8 cellular contexts compared by ENCODE assay signal in genomic region chr19:29212614-29213573, GRCh38. TPM values are rescaled to one million over a fixed set of nuclear protein-coding genes. Genes with fewer than 3 reads are reported as not detected.
A peak's percentile ranks its signal among the peaks of the same experiment; 100 is the strongest.
DNase-seq lines count a peak whose midpoint lies in the region; ATAC-seq and TF ChIP-seq lines count a peak whose summit lies in the region.

UQCRFS1 (minus strand) TSS chr19:29213151; CDS start chr19:29213118, 33 bp downstream.

- H3K27ac Mint-ChIP-seq in T-cell, result peak within 1 kb of the TSS; percentile 92 to 94

- TF ChIP-seq POLR2A in tibial nerve (IDR thresholded peaks at IDR 0.05), result peak; percentile 83 to 85

- peaks cover 0 to 4% (median 3%) of the 10 kb centered on the region in 3 donors for H3K9me3 Mint-ChIP-seq in T-cell

- H3K14ac ChIP-seq in trophoblast cell (ENCODE audit: low read length), result peak within 1 kb of the TSS; percentile 92

- H3K4me2 ChIP-seq in trophoblast cell (ENCODE audit: low read length), result peak within 1 kb of the TSS; percentile 84

- peaks cover 7 to 12% of the 10 kb centered on the region in 2 donors for H3K27me3 Mint-ChIP-seq in T-cell

- H2BK5ac ChIP-seq in trophoblast cell (ENCODE audit: low read depth, low read length, poor library complexity), result peak within 1 kb of the TSS; percentile 46

- H3K4me1 Mint-ChIP-seq in T-cell, result peaks cover 46 to 49% (median 49%) of the 10 kb centered on the region in 3 donors

- H3K4me3 ChIP-seq in trophoblast cell (ENCODE audit: low read depth, low read length) (peak within 1 kb of the TSS; percentile 94), tibial nerve (peak within 1 kb of the TSS; percentile 69 to 100 (median 88))

- in situ Hi-C loops in GM13977 (cut with MboI; ENCODE audit: low pct_unique_long_range_greater_than_20kb, low sequenced_read_pairs, unreplicated experiment), result no loop called here

- H2AFZ ChIP-seq in trophoblast cell (ENCODE audit: insufficient read depth, low read length, poor library complexity), result peak within 1 kb of the TSS; percentile 72

- peak within 1 kb of the TSS; percentile 98 for H3K9ac ChIP-seq in trophoblast cell (ENCODE audit: low read length)

- no peaks in the 10 kb centered on the region for H3K9me3 ChIP-seq in trophoblast cell (ENCODE audit: insufficient read depth, low read depth, low read length)
- no peaks in the 10 kb centered on the region for H3K9me3 ChIP-seq in tibial nerve

- intact Hi-C loops in cardiac septum (cut with DNase I), result loop anchor here (10.0 kb wide), 1 partner anchor 392 kb away; the partner anchor contains the start of gene POP4

- DNase-seq in GM13977 (ENCODE audit: low spot score), result peak; percentile 95
- peak; percentile 98 for DNase-seq in NCI-H146 (lab: John Stamatoyannopoulos, UW)
- peak; percentile 87 to 96 (median 93) for DNase-seq in T-cell
- peak; percentile 97 for DNase-seq in cardiac septum (ENCODE audit: low spot score)
- DNase-seq in trophoblast cell, result peak; percentile 96 to 98
- DNase-seq in tibial nerve (ENCODE audit: low spot score in 2 of 2), result peak; percentile 83 to 85

- H3K4me1 ChIP-seq in trophoblast cell (ENCODE audit: control insufficient read depth in 1 of 2, insufficient read depth in 2 of 2, low read length in 2 of 2) (peaks cover 3 to 8% of the 10 kb centered on the region in 2 experiments), tibial nerve (peaks cover 0 to 38% (median 17%) of the 10 kb centered on the region in 4 donors)

- ATAC-seq in HG02870 (IDR thresholded peaks at IDR 0.05; ENCODE audit: unreplicated experiment) (peak; percentile 93), T-cell (replicated peaks in 1 of 4) (peak; percentile 96 to 97 (median 97))

- H3K79me2 ChIP-seq in trophoblast cell (ENCODE audit: control insufficient read depth, insufficient read depth, low read length, poor library complexity), result peaks cover 13% of the 10 kb centered on the region

- H2AK5ac ChIP-seq in trophoblast cell (ENCODE audit: low read length), result peak within 1 kb of the TSS; percentile 87

- peak within 1 kb of the TSS; percentile 94 for H4K8ac ChIP-seq in trophoblast cell (ENCODE audit: low read depth, low read length)

- 1% methylated on average over 67 to 92 of the region's 96 CpGs for WGBS in adipose tissue, 3 donors
- WGBS in trophoblast cell (ENCODE audit: extremely low coverage, insufficient coverage, insufficient read length), result no CpG with 5 or more reads among the region's 96 CpGs
- 1% methylated on average over 48 to 51 of the region's 96 CpGs for WGBS in tibial nerve, 2 donors

- TF ChIP-seq CTCF in GM13977 (IDR thresholded peaks at IDR 0.05; ENCODE audit: extremely low read depth, insufficient read depth, missing control alignments) (no peak), tibial nerve (IDR thresholded peaks at IDR 0.05) (peak in 1 of 5 experiments; percentile 21)

- H3K27ac ChIP-seq in adipose tissue (ENCODE audit: low read depth, low read length) (peak within 1 kb of the TSS; percentile 35), trophoblast cell (ENCODE audit: low read depth, low read length) (peak within 1 kb of the TSS; percentile 52), tibial nerve (peak within 1 kb of the TSS; percentile 76 to 97 (median 94))

- peak within 1 kb of the TSS; percentile 89 for H2BK120ac ChIP-seq in trophoblast cell (ENCODE audit: insufficient read depth, low read length, poor library complexity)

- peak within 1 kb of the TSS; percentile 77 for H3K18ac ChIP-seq in trophoblast cell (ENCODE audit: low read length)

- H3K79me1 ChIP-seq in trophoblast cell (ENCODE audit: low read length), result peaks cover 4% of the 10 kb centered on the region

- H4K91ac ChIP-seq in trophoblast cell (ENCODE audit: low read depth, low read length), result peak within 1 kb of the TSS; percentile 87

- peaks cover 23% of the 10 kb centered on the region for H3K36me3 Mint-ChIP-seq in T-cell

- peak within 1 kb of the TSS; percentile 93 to 97 (median 95) for H3K4me3 Mint-ChIP-seq in T-cell

- H3K4ac ChIP-seq in trophoblast cell (ENCODE audit: low read depth, low read length), result peak within 1 kb of the TSS; percentile 100

- peak within 1 kb of the TSS; percentile 94 for H4K12ac ChIP-seq in trophoblast cell (ENCODE audit: low read depth, low read length)

- peak; percentile 83 to 93 for TF ChIP-seq EP300 in tibial nerve (IDR thresholded peaks at IDR 0.05)

- no peak within 1 kb of the TSS for H2BK12ac ChIP-seq in trophoblast cell (ENCODE audit: low read length)

- H3K36me3 ChIP-seq in trophoblast cell (ENCODE audit: control insufficient read depth in 1 of 2, insufficient read depth in 2 of 2, low read length in 2 of 2) (no peaks in the 10 kb centered on the region), tibial nerve (peaks cover 0 to 2% (median 0%) of the 10 kb centered on the region in 3 donors)

- H3K27me3 ChIP-seq in trophoblast cell (ENCODE audit: insufficient read depth, low read length) (no peaks in the 10 kb centered on the region), tibial nerve (no peaks in the 10 kb centered on the region)

- CTCF ChIA-PET in T-cell (lab: Charles Lee), result interaction anchor here in 1 of 2 donors (0.9 kb wide), 1 partner anchor 50 kb away, joined by 5 read pairs; no protein-coding TSS in a partner anchor

- no peak within 1 kb of the TSS for H3K23ac ChIP-seq in trophoblast cell (ENCODE audit: low read length)

- POLR2A ChIA-PET in T-cell (lab: Charles Lee), result interaction anchor here in 1 of 2 donors (0.6 kb wide), 1 partner anchor 477 kb away, joined by 3 read pairs; no protein-coding TSS in a partner anchor

RNA-seq across cellular contexts. Expression of gene UQCRFS1, which starts in this region (rescaled TPM):
- total RNA-seq in T-cell (10 to 100 TPM; 17.3 to 24.4 (median 18.6) TPM), cardiac septum (112 TPM), tibial nerve (10 to 100 TPM; 14.1 to 20.1 (median 16.7) TPM)
- polyA plus RNA-seq in adipose tissue, result 10 to 100 TPM; 30.1 to 59.9 (median 31.7) TPM
- polyA plus RNA-seq in trophoblast cell (2013), result 33.0 and 34.2 TPM in 2 replicates

Comparison
In these comparisons a context has a peak if more than half of its experiments do, and no peak if none do; other contexts are left out.
1. Peak in every context shown above with its lines: DNase-seq, ATAC-seq, H3K4me3 ChIP-seq and H3K27ac ChIP-seq.
2. H3K27ac ChIP-seq: peak in every context shown above with its lines; median percentile 94 in tibial nerve; 52 in trophoblast cell; 35 in adipose tissue.